ENCODE assay signal across 32 cellular contexts in genomic region chr14:39043352-39043943, GRCh38.
"Had no signal": no experiment of that assay in that cellular context is flagged by ENCODE, and none has a peak within 500 bp of the region (broad histone marks: within the 10 kb centered on the region; RNA-seq: fewer than 3 reads in every experiment).

No MANE protein-coding gene starts in this region.

- H3K9me3 ChIP-seq: MG63 had no signal

- H3K27ac Mint-ChIP-seq: activated CD8-positive, alpha-beta T cell treated with anti-CD3 and anti-CD28 coated beads, Interleukin-2, amount 10 ng/mL, durations not matched to agents 7 days and 5 days; activated naive CD4-positive, alpha-beta T cell treated with anti-CD3 and anti-CD28 coated beads, Interleukin-2, amount 50 U/mL, for 24 hours; T-cell had no signal

- H3K9me3 Mint-ChIP-seq: activated naive CD4-positive, alpha-beta T cell treated with anti-CD3 and anti-CD28 coated beads, Interleukin-2, amount 50 U/mL, for 24 hours; brain; central memory CD8-positive, alpha-beta T cell; T-cell had no signal

- H3K27ac ChIP-seq: SK-N-MC, VCaP had no signal

- ATAC-seq: activated CD8-positive, alpha-beta T cell treated with anti-CD3 and anti-CD28 coated beads, Interleukin-2, amount 10 ng/mL, durations not matched to agents 7 days and 5 days; Panc1; Right ventricle myocardium inferior; T-cell had no signal

- FAIRE-seq: astrocyte had no signal

- H3K4me1 Mint-ChIP-seq: brain had no signal

- H3K27me3 ChIP-seq: MG63 had no signal

- H3K27me3 Mint-ChIP-seq: activated naive CD4-positive, alpha-beta T cell treated with anti-CD3 and anti-CD28 coated beads, Interleukin-2, amount 50 U/mL, for 24 hours; brain; central memory CD8-positive, alpha-beta T cell; T-cell had no signal

- H3K4me3 Mint-ChIP-seq: activated CD8-positive, alpha-beta T cell treated with anti-CD3 and anti-CD28 coated beads, Interleukin-2, amount 10 ng/mL, durations not matched to agents 7 days and 5 days; activated naive CD4-positive, alpha-beta T cell treated with anti-CD3 and anti-CD28 coated beads, Interleukin-2, amount 50 U/mL, for 24 hours; brain; central memory CD8-positive, alpha-beta T cell; T-cell had no signal

- DNase-seq: activated CD4-positive, alpha-beta T cell treated with anti-CD3 and anti-CD28 coated beads for 4 hours; activated CD4-positive, alpha-beta T cell treated with anti-CD3 and anti-CD28 coated beads, Interleukin-2, amount 50 U/mL, for 4 hours; activated CD8-positive, alpha-beta memory T cell treated with anti-CD3 and anti-CD28 coated beads, Interleukin-2, amount 50 U/mL, for 48 hours; activated CD8-positive, alpha-beta T cell treated with anti-CD3 and anti-CD28 coated beads, Interleukin-2, amount 10 ng/mL, durations not matched to agents 7 days and 5 days; activated effector memory CD4-positive, alpha-beta T cell treated with Interleukin-2 at 50 U/mL for 16 hours; activated naive CD4-positive, alpha-beta T cell; activated T-cell treated with anti-CD3 and anti-CD28 coated beads, Interleukin-2, amount 50 U/mL, for 1 hour; amygdala; MG63; MV-4-11; NCI-H1092 treated with DMSO at 0.1 percent for 48 hours; NCI-H1417 treated with DMSO at 0.1 percent for 48 hours; NCI-H1694; NCI-H2029; NCI-H2107; NCI-H2171 treated with DMSO at 0.1 percent for 48 hours; NCI-H226; NCI-H526; NCI-H774; NK-92 treated with Interleukin-12 subunit alpha and Interleukin-12 subunit beta, amount 100 ng/mL, for 24 hours; OCI-M1; RPMI8226; T-cell; T-helper 2 cell had no signal

- H3K4me3 ChIP-seq: MG63, SK-N-MC had no signal
